In the genomic region with DNA sequence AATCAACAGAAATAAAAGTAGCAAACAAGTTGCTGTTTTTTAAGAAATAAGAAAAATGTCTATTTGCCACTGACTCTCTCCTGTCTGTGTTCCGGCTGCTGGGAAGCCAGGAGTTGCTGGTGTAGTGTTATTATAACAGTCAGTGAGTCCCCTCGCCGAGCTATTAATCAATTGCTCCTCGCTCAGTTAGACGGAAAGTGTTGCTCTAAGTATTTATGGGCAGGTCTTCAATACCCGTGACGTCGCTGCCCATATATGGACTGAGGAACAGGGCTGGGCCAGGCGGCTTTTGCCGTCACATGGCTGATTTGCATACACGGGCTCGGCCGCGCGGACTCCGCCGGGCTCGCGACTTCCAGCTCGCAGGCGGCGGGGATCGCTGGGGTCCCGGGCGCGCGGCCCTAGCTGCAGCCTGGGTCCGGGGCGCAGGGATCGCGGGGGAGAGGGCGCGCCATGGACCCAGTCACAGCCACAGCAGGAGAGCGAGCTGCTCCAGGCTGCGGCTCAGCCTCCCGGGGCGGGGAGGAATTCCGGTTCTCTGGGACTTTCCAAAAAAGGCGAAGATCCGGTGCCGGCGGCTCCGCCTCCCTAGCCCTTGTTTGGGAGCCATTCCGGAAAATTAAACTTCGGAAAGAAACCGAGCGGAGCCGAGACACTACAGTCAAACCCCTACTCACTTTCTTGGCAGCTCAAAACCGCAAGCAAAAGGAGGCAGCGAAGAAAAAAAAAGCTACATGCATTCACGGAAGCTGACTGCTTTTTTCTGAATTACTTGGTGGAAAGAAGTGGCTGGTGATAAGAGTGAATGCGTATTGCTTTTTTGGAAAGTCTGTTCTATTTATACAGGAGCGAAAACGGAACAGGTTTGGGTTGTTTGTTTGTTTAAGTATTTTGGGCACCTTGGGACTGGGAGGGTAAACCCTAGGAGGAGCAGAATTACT, we compare ENCODE assay signal across 1 cellular context.
TF ChIP-seq lines count a peak whose summit lies in the region.

A gene (minus strand): TSS at position 188 of the 941 bp plus-strand sequence. CDS start 337 bp downstream, outside the sequence.

TF ChIP-seq in K562, 482 proteins besides CTCF, POLR2A, EP300 and RAD21 (continued from another document and continues in another):
- TF ChIP-seq, protein P1, sequence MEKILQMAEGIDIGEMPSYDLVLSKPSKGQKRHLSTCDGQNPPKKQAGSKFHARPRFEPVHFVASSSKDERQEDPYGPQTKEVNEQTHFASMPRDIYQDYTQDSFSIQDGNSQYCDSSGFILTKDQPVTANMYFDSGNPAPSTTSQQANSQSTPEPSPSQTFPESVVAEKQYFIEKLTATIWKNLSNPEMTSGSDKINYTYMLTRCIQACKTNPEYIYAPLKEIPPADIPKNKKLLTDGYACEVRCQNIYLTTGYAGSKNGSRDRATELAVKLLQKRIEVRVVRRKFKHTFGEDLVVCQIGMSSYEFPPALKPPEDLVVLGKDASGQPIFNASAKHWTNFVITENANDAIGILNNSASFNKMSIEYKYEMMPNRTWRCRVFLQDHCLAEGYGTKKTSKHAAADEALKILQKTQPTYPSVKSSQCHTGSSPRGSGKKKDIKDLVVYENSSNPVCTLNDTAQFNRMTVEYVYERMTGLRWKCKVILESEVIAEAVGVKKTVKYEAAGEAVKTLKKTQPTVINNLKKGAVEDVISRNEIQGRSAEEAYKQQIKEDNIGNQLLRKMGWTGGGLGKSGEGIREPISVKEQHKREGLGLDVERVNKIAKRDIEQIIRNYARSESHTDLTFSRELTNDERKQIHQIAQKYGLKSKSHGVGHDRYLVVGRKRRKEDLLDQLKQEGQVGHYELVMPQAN (IDR thresholded peaks at IDR 0.05; ENCODE audit: borderline replicate concordance): no peak
- TF ChIP-seq SIN3B (IDR thresholded peaks at IDR 0.05; ENCODE audit: low read depth) (no peak), TOE1 (IDR thresholded peaks at IDR 0.05; ENCODE audit: borderline replicate concordance) (no peak), TOE1 (CRISPR knock-in tag; IDR thresholded peaks at IDR 0.05; ENCODE audit: borderline replicate concordance, low read depth) (no peak), ARID2 (IDR thresholded peaks at IDR 0.05) (no peak), ELF2 (CRISPR knock-in tag; IDR thresholded peaks at IDR 0.05) (no peak), ZC3H8 (IDR thresholded peaks at IDR 0.05) (no peak), CEBPB (tag; IDR thresholded peaks at IDR 0.05) (no peak), KDM2B (CRISPR knock-in tag; IDR thresholded peaks at IDR 0.05) (no peak), HNRNPL (IDR thresholded peaks at IDR 0.05; ENCODE audit: low read depth, low read length) (no peak), ZNF431 (CRISPR knock-in tag; IDR thresholded peaks at IDR 0.05) (no peak), MIER1 (IDR thresholded peaks at IDR 0.05; ENCODE audit: low read depth) (no peak), XRCC5 (IDR thresholded peaks at IDR 0.05; ENCODE audit: low read depth, low read length) (no peak), EHMT2 (IDR thresholded peaks at IDR 0.05) (no peak), XRCC4 (IDR thresholded peaks at IDR 0.05; ENCODE audit: extremely low read depth, insufficient read depth, insufficient read length) (no peak), FOS (IDR thresholded peaks at IDR 0.05; ENCODE audit: extremely low read depth, insufficient read length) (no peak), KLF13 (tag; IDR thresholded peaks at IDR 0.05; ENCODE audit: borderline replicate concordance, low read depth) (no peak), RBM25 (IDR thresholded peaks at IDR 0.05; ENCODE audit: low read depth, low read length, severe bottlenecking) (no peak), SAFB2 (IDR thresholded peaks at IDR 0.05; ENCODE audit: borderline replicate concordance, low read depth, low read length, severe bottlenecking) (no peak), SP1 (CRISPR knock-in tag; IDR thresholded peaks at IDR 0.05) (no peak), PTBP1 (IDR thresholded peaks at IDR 0.05; ENCODE audit: low read depth, low read length) (no peak), XRCC3 (IDR thresholded peaks at IDR 0.05) (no peak), TAF1 (IDR thresholded peaks at IDR 0.05; ENCODE audit: control insufficient read depth, extremely low read depth, insufficient read depth, low read length, severe bottlenecking) (peak; percentile 20), GABPA (tag; conservative IDR thresholded peaks at IDR 0.05; ENCODE audit: low read depth) (peak; percentile 48), NR2C1 (IDR thresholded peaks at IDR 0.05) (no peak), NR2C1 (tag; IDR thresholded peaks at IDR 0.05) (no peak), TAF15 (IDR thresholded peaks at IDR 0.05; ENCODE audit: low read depth, low read length) (no peak), IFI16 (CRISPR knock-in tag; IDR thresholded peaks at IDR 0.05) (no peak), ZNF384 (IDR thresholded peaks at IDR 0.05; ENCODE audit: low read depth, low read length) (peak; percentile 83), NR1H2 (CRISPR knock-in tag; IDR thresholded peaks at IDR 0.05) (no peak), ILF3 (IDR thresholded peaks at IDR 0.05; ENCODE audit: borderline replicate concordance) (no peak), SMARCA4 (IDR thresholded peaks at IDR 0.05) (no peak), SP2 (IDR thresholded peaks at IDR 0.05; ENCODE audit: extremely low read depth, low read depth, low read length, poor library complexity, severe bottlenecking) (no peak), HNRNPLL (IDR thresholded peaks at IDR 0.05; ENCODE audit: low read depth, low read length, poor library complexity, severe bottlenecking) (no peak), PRPF4 (IDR thresholded peaks at IDR 0.05; ENCODE audit: insufficient read depth, low read depth, low read length, poor library complexity, severe bottlenecking) (no peak)
- TF ChIP-seq, protein P2, sequence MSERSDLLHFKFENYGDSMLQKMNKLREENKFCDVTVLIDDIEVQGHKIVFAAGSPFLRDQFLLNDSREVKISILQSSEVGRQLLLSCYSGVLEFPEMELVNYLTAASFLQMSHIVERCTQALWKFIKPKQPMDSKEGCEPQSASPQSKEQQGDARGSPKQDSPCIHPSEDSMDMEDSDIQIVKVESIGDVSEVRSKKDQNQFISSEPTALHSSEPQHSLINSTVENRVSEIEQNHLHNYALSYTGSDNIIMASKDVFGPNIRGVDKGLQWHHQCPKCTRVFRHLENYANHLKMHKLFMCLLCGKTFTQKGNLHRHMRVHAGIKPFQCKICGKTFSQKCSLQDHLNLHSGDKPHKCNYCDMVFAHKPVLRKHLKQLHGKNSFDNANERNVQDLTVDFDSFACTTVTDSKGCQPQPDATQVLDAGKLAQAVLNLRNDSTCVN (CRISPR knock-in tag; IDR thresholded peaks at IDR 0.05): no peak
- TF ChIP-seq, protein P3, sequence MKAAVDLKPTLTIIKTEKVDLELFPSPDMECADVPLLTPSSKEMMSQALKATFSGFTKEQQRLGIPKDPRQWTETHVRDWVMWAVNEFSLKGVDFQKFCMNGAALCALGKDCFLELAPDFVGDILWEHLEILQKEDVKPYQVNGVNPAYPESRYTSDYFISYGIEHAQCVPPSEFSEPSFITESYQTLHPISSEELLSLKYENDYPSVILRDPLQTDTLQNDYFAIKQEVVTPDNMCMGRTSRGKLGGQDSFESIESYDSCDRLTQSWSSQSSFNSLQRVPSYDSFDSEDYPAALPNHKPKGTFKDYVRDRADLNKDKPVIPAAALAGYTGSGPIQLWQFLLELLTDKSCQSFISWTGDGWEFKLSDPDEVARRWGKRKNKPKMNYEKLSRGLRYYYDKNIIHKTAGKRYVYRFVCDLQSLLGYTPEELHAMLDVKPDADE (conservative IDR thresholded peaks at IDR 0.05; ENCODE audit: control insufficient read depth, low read depth, low read length): no peak
- TF ChIP-seq, protein P4, sequence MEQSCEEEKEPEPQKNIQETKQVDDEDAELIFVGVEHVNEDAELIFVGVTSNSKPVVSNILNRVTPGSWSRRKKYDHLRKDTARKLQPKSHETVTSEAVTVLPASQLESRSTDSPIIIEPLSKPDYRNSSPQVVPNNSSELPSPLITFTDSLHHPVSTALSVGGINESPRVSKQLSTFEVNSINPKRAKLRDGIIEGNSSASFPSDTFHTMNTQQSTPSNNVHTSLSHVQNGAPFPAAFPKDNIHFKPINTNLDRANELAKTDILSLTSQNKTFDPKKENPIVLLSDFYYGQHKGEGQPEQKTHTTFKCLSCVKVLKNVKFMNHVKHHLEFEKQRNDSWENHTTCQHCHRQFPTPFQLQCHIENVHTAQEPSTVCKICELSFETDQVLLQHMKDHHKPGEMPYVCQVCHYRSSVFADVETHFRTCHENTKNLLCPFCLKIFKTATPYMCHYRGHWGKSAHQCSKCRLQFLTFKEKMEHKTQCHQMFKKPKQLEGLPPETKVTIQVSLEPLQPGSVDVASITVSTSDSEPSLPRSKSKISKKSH (CRISPR knock-in tag; IDR thresholded peaks at IDR 0.05): no peak
- TF ChIP-seq, protein P5, sequence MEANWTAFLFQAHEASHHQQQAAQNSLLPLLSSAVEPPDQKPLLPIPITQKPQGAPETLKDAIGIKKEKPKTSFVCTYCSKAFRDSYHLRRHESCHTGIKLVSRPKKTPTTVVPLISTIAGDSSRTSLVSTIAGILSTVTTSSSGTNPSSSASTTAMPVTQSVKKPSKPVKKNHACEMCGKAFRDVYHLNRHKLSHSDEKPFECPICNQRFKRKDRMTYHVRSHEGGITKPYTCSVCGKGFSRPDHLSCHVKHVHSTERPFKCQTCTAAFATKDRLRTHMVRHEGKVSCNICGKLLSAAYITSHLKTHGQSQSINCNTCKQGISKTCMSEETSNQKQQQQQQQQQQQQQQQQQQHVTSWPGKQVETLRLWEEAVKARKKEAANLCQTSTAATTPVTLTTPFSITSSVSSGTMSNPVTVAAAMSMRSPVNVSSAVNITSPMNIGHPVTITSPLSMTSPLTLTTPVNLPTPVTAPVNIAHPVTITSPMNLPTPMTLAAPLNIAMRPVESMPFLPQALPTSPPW (CRISPR knock-in tag; IDR thresholded peaks at IDR 0.05): no peak
- TF ChIP-seq, protein P6, sequence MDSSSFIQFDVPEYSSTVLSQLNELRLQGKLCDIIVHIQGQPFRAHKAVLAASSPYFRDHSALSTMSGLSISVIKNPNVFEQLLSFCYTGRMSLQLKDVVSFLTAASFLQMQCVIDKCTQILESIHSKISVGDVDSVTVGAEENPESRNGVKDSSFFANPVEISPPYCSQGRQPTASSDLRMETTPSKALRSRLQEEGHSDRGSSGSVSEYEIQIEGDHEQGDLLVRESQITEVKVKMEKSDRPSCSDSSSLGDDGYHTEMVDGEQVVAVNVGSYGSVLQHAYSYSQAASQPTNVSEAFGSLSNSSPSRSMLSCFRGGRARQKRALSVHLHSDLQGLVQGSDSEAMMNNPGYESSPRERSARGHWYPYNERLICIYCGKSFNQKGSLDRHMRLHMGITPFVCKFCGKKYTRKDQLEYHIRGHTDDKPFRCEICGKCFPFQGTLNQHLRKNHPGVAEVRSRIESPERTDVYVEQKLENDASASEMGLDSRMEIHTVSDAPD (CRISPR knock-in tag; IDR thresholded peaks at IDR 0.05): no peak
- TF ChIP-seq, protein P7, sequence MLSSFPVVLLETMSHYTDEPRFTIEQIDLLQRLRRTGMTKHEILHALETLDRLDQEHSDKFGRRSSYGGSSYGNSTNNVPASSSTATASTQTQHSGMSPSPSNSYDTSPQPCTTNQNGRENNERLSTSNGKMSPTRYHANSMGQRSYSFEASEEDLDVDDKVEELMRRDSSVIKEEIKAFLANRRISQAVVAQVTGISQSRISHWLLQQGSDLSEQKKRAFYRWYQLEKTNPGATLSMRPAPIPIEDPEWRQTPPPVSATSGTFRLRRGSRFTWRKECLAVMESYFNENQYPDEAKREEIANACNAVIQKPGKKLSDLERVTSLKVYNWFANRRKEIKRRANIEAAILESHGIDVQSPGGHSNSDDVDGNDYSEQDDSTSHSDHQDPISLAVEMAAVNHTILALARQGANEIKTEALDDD (IDR thresholded peaks at IDR 0.05): no peak
- TF ChIP-seq, protein P8, sequence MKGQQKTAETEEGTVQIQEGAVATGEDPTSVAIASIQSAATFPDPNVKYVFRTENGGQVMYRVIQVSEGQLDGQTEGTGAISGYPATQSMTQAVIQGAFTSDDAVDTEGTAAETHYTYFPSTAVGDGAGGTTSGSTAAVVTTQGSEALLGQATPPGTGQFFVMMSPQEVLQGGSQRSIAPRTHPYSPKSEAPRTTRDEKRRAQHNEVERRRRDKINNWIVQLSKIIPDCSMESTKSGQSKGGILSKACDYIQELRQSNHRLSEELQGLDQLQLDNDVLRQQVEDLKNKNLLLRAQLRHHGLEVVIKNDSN (CRISPR knock-in tag; IDR thresholded peaks at IDR 0.05): peak; percentile 89
- TF ChIP-seq, protein P9, sequence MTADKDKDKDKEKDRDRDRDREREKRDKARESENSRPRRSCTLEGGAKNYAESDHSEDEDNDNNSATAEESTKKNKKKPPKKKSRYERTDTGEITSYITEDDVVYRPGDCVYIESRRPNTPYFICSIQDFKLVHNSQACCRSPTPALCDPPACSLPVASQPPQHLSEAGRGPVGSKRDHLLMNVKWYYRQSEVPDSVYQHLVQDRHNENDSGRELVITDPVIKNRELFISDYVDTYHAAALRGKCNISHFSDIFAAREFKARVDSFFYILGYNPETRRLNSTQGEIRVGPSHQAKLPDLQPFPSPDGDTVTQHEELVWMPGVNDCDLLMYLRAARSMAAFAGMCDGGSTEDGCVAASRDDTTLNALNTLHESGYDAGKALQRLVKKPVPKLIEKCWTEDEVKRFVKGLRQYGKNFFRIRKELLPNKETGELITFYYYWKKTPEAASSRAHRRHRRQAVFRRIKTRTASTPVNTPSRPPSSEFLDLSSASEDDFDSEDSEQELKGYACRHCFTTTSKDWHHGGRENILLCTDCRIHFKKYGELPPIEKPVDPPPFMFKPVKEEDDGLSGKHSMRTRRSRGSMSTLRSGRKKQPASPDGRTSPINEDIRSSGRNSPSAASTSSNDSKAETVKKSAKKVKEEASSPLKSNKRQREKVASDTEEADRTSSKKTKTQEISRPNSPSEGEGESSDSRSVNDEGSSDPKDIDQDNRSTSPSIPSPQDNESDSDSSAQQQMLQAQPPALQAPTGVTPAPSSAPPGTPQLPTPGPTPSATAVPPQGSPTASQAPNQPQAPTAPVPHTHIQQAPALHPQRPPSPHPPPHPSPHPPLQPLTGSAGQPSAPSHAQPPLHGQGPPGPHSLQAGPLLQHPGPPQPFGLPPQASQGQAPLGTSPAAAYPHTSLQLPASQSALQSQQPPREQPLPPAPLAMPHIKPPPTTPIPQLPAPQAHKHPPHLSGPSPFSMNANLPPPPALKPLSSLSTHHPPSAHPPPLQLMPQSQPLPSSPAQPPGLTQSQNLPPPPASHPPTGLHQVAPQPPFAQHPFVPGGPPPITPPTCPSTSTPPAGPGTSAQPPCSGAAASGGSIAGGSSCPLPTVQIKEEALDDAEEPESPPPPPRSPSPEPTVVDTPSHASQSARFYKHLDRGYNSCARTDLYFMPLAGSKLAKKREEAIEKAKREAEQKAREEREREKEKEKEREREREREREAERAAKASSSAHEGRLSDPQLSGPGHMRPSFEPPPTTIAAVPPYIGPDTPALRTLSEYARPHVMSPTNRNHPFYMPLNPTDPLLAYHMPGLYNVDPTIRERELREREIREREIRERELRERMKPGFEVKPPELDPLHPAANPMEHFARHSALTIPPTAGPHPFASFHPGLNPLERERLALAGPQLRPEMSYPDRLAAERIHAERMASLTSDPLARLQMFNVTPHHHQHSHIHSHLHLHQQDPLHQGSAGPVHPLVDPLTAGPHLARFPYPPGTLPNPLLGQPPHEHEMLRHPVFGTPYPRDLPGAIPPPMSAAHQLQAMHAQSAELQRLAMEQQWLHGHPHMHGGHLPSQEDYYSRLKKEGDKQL (CRISPR knock-in tag; IDR thresholded peaks at IDR 0.05; ENCODE audit: borderline replicate concordance): no peak
